ENCODE assay signal across 8 cellular contexts in the genomic region with DNA sequence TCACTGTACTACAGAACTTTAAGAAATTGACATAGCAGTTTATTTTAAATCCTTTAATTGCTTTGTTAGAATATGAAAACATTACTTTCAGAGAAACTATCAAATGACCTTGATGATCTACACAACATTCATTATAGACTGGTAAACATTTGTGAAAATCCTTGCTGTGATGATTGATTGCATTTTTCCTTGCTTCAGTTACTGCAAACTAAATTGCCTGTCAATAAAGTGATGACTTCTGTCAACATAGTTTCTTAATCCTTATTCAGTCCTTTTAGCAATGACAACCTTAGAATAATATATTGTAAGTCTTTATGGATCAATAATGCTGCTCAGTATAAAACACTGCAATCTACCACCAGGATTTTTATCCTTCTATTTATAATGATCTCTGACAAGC.
"Had no signal": no experiment of that assay in that cellular context is flagged by ENCODE, and none has a peak within 500 bp of the region (broad histone marks: within the 10 kb centered on the region; RNA-seq: fewer than 3 reads in every experiment).

No MANE protein-coding gene starts in this region.

- H3K27ac ChIP-seq: GM23248, HL-60 had no signal

- H3K4me3 Mint-ChIP-seq: HFFc6, IgD-negative memory B cell had no signal

- H3K27me3 Mint-ChIP-seq: IgD-negative memory B cell had no signal

- DNase-seq: GM23248, GOT3, H7, HCEC 1CT, HFFc6, KBM-7 had no signal

- H2AFZ ChIP-seq: GM23248 had no signal

- H3K9ac ChIP-seq: GM23248 had no signal

- H3K4me3 ChIP-seq: GM23248 had no signal

- H3K9me3 Mint-ChIP-seq: HFFc6 had no signal

- H3K27ac Mint-ChIP-seq: HFFc6, IgD-negative memory B cell had no signal
